Comparison of ENCODE assay signal across 28 cellular contexts in the genomic region with DNA sequence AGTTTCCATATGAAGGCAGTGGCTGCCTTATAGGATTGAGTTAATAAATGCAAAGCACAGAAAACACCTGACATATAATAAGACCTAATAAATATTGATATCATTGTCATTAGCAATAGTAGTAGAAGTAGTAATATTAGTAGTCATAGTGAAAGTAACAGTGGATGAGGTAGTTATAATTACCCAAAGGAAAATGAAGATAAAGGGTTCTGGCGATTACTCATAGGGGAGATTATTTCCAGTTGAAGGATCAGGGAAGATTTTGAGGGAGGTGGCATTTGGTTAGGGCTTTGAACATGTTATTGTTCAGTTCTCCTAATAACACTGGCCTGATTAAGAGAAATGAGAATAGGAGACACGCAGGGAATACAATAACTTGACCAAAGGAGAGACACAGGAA.
"Had no signal": no experiment of that assay in that cellular context is flagged by ENCODE, and none has a peak within 500 bp of the region (broad histone marks: within the 10 kb centered on the region; RNA-seq: fewer than 3 reads in every experiment).

No MANE protein-coding gene starts in this region.

- H3K4me1 ChIP-seq: body of pancreas, heart left ventricle, right atrium auricular region, suprapubic skin, tibial artery, upper lobe of right lung had no signal

- H3K27ac ChIP-seq: body of pancreas, heart left ventricle, ovary, right atrium auricular region, suprapubic skin, tibial artery, upper lobe of right lung had no signal

- DNase-seq: activated B cell treated with CpG ODN at 0.5 μM for 24 hours; activated CD4-positive, alpha-beta T cell treated with anti-CD3 and anti-CD28 coated beads for 4 hours; activated CD4-positive, alpha-beta T cell treated with anti-CD3 and anti-CD28 coated beads, Interleukin-2, amount 50 U/mL, for 48 hours; activated CD8-positive, alpha-beta memory T cell treated with anti-CD3 and anti-CD28 coated beads for 24 hours; activated effector memory CD4-positive, alpha-beta T cell treated with Interleukin-2 at 50 U/mL for 16 hours; activated naive CD4-positive, alpha-beta T cell treated with anti-CD3 and anti-CD28 coated beads for 36 hours; activated naive CD8-positive, alpha-beta T cell treated with anti-CD3 and anti-CD28 coated beads for 36 hours; amygdala; body of pancreas; effector memory CD4-positive, alpha-beta T cell; foreskin fibroblast; heart left ventricle; hypothalamus; immature natural killer cell; midbrain; naive thymus-derived CD4-positive, alpha-beta T cell; ovary; stimulated activated CD4-positive, alpha-beta T cell treated with anti-CD3 and anti-CD28 coated beads, Interleukin-15, amount 100 ng/mL, for 24 hours; stimulated activated CD4-positive, alpha-beta T cell treated with anti-CD3 and anti-CD28 coated beads, Interleukin-2, amount 100 ng/mL, for 24 hours; stimulated activated naive B cell treated with anti-CD40 and anti-IgM and Interleukin-4, amounts not matched to agents 10 μg/mL and 1 μg/mL and 100 μg/mL, for 72 hours; T-helper 17 cell; tibial artery; upper lobe of right lung had no signal

- H3K4me3 ChIP-seq: body of pancreas, heart left ventricle, ovary, right atrium auricular region, suprapubic skin, tibial artery, upper lobe of right lung had no signal

- H3K36me3 Mint-ChIP-seq: activated naive CD8-positive, alpha-beta T cell treated with anti-CD3 and anti-CD28 coated beads for 36 hours; memory B cell; stimulated activated naive B cell treated with anti-CD40 and anti-IgM and Interleukin-4, amounts not matched to agents 10 μg/mL and 1 μg/mL and 100 μg/mL, for 72 hours had no signal

- H3K27me3 ChIP-seq: body of pancreas, heart left ventricle, ovary, right atrium auricular region, suprapubic skin, tibial artery, upper lobe of right lung had no signal

- H3K9me3 Mint-ChIP-seq: activated B cell treated with CpG ODN at 0.5 μM for 24 hours; activated naive CD4-positive, alpha-beta T cell treated with anti-CD3 and anti-CD28 coated beads for 36 hours; activated naive CD8-positive, alpha-beta T cell treated with anti-CD3 and anti-CD28 coated beads for 36 hours; memory B cell had no signal

- H3K27ac Mint-ChIP-seq: activated B cell treated with CpG ODN at 0.5 μM for 24 hours; activated naive CD4-positive, alpha-beta T cell treated with anti-CD3 and anti-CD28 coated beads for 36 hours; activated naive CD8-positive, alpha-beta T cell treated with anti-CD3 and anti-CD28 coated beads for 36 hours; immature natural killer cell; memory B cell; naive thymus-derived CD4-positive, alpha-beta T cell; progenitor cell of endocrine pancreas; stimulated activated naive B cell treated with anti-CD40 and anti-IgM and Interleukin-4, amounts not matched to agents 10 μg/mL and 1 μg/mL and 100 μg/mL, for 72 hours had no signal

- H3K36me3 ChIP-seq: heart left ventricle, ovary, right atrium auricular region, suprapubic skin, tibial artery, upper lobe of right lung had no signal

- H3K27me3 Mint-ChIP-seq: activated naive CD8-positive, alpha-beta T cell treated with anti-CD3 and anti-CD28 coated beads for 36 hours; memory B cell; naive thymus-derived CD4-positive, alpha-beta T cell; progenitor cell of endocrine pancreas had no signal

- H3K4me3 Mint-ChIP-seq: activated B cell treated with CpG ODN at 0.5 μM for 24 hours; activated naive CD4-positive, alpha-beta T cell treated with anti-CD3 and anti-CD28 coated beads for 36 hours; activated naive CD8-positive, alpha-beta T cell treated with anti-CD3 and anti-CD28 coated beads for 36 hours; immature natural killer cell; memory B cell; naive thymus-derived CD4-positive, alpha-beta T cell; stimulated activated naive B cell treated with anti-CD40 and anti-IgM and Interleukin-4, amounts not matched to agents 10 μg/mL and 1 μg/mL and 100 μg/mL, for 72 hours; T-helper 17 cell had no signal

- H3K9me3 ChIP-seq: body of pancreas, heart left ventricle, ovary, right atrium auricular region, suprapubic skin, tibial artery, upper lobe of right lung had no signal

- FAIRE-seq: colon had no signal

- ATAC-seq: body of pancreas; heart left ventricle; naive thymus-derived CD4-positive, alpha-beta T cell; stimulated activated naive B cell treated with anti-CD40 and anti-IgM and Interleukin-4, amounts not matched to agents 10 μg/mL and 1 μg/mL and 100 μg/mL, for 72 hours; T-helper 17 cell; upper lobe of right lung had no signal
